In the genomic region with DNA sequence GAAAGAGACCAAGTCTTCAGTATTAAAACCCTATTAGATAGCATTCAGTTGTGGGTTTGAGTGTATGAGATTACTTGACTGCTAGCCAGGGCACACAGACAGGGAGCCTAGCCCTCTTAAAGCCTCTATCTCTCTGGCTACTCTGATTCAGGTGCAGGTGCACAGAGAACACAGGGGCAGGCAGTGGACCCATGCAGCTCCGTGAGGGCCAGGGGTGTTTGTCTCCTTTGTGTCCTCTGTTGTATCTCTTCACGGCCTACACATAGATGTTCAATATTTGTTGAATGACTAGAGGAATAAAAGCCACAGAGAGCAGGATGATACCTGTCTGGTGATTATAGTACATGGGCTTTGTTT, we compare ENCODE assay signal across 1 cellular context.
TF ChIP-seq lines count a peak whose summit lies in the region.

No MANE protein-coding gene starts in this region.

TF ChIP-seq in HCT116, 20 proteins besides CTCF, POLR2A, EP300 and RAD21:
- TF ChIP-seq REST (IDR thresholded peaks at IDR 0.05; ENCODE audit: low read depth) (no peak), FOSL1 (IDR thresholded peaks at IDR 0.05; ENCODE audit: low read depth) (no peak), ATF3 (IDR thresholded peaks at IDR 0.05) (no peak), ELF1 (IDR thresholded peaks at IDR 0.05; ENCODE audit: borderline replicate concordance, low read depth) (no peak), EGR1 (IDR thresholded peaks at IDR 0.05; ENCODE audit: low read depth) (no peak), YY1 (IDR thresholded peaks at IDR 0.05; ENCODE audit: extremely low read depth, insufficient replicate concordance, low read depth, low read length) (no peak), SRF (IDR thresholded peaks at IDR 0.05; ENCODE audit: low read depth) (no peak)
